22 cellular contexts compared by ENCODE assay signal in genomic region chr16:79609861-79610260, GRCh38.
"Had no signal": no experiment of that assay in that cellular context is flagged by ENCODE, and none has a peak within 500 bp of the region (broad histone marks: within the 10 kb centered on the region; RNA-seq: fewer than 3 reads in every experiment).

No MANE protein-coding gene starts in this region.

- H3K9me3 Mint-ChIP-seq: activated CD4-positive, alpha-beta T cell treated with anti-CD3 and anti-CD28 coated beads, Interleukin-2, amount 10 ng/mL, durations not matched to agents 24 days and 14 days; activated naive CD4-positive, alpha-beta T cell treated with anti-CD3 and anti-CD28 coated beads for 36 hours; naive thymus-derived CD4-positive, alpha-beta T cell; neural progenitor cell; stimulated activated naive B cell treated with anti-CD40 and anti-IgM and Interleukin-4, amounts not matched to agents 10 μg/mL and 1 μg/mL and 100 μg/mL, for 72 hours; type B pancreatic cell; WTC11 had no signal

- H3K4me3 Mint-ChIP-seq: activated CD4-positive, alpha-beta T cell treated with anti-CD3 and anti-CD28 coated beads, Interleukin-2, amount 10 ng/mL, durations not matched to agents 24 days and 14 days; activated naive CD4-positive, alpha-beta T cell treated with anti-CD3 and anti-CD28 coated beads for 36 hours; naive thymus-derived CD4-positive, alpha-beta T cell; neural progenitor cell; stimulated activated naive B cell treated with anti-CD40 and anti-IgM and Interleukin-4, amounts not matched to agents 10 μg/mL and 1 μg/mL and 100 μg/mL, for 72 hours; type B pancreatic cell; WTC11 had no signal

- H3K4me2 ChIP-seq: neural progenitor cell had no signal

- H3K9me3 ChIP-seq: body of pancreas, colonic mucosa, heart left ventricle had no signal

- H3K4me1 ChIP-seq: body of pancreas, colonic mucosa, heart left ventricle had no signal

- DNase-seq: activated CD4-positive, alpha-beta T cell treated with anti-CD3 and anti-CD28 coated beads, Interleukin-2, amount 10 ng/mL, durations not matched to agents 24 days and 14 days; activated CD8-positive, alpha-beta memory T cell treated with anti-CD3 and anti-CD28 coated beads for 24 hours; activated CD8-positive, alpha-beta memory T cell treated with anti-CD3 and anti-CD28 coated beads, Interleukin-2, amount 50 U/mL, for 48 hours; activated naive CD4-positive, alpha-beta T cell treated with anti-CD3 and anti-CD28 coated beads for 36 hours; body of pancreas; central memory CD4-positive, alpha-beta T cell; colonic mucosa; erythroblast; heart left ventricle; kidney glomerular epithelial cell; mesendoderm; naive thymus-derived CD4-positive, alpha-beta T cell; small intestine; stimulated activated CD4-positive, alpha-beta T cell treated with anti-CD3 and anti-CD28 coated beads, Interleukin-15, amount 100 ng/mL, for 24 hours; stimulated activated CD4-positive, alpha-beta T cell treated with anti-CD3 and anti-CD28 coated beads, Interleukin-4, amount 100 ng/mL, for 24 hours; stimulated activated naive B cell treated with anti-CD40 and anti-IgM and Interleukin-4, amounts not matched to agents 10 μg/mL and 1 μg/mL and 100 μg/mL, for 72 hours; SW 1271 had no signal

- H3K4me3 ChIP-seq: body of pancreas, colonic mucosa, heart left ventricle, neural progenitor cell had no signal

- H3K27ac ChIP-seq: body of pancreas, colonic mucosa, heart left ventricle, neural progenitor cell had no signal

- H3K36me3 ChIP-seq: colonic mucosa, heart left ventricle, neural progenitor cell had no signal

- H3K27me3 ChIP-seq: body of pancreas, colonic mucosa, neural progenitor cell had no signal

- ATAC-seq: body of pancreas; heart left ventricle; naive thymus-derived CD4-positive, alpha-beta T cell; right cardiac atrium; stimulated activated naive B cell treated with anti-CD40 and anti-IgM and Interleukin-4, amounts not matched to agents 10 μg/mL and 1 μg/mL and 100 μg/mL, for 72 hours; WTC11 had no signal

- H3K9ac ChIP-seq: neural progenitor cell had no signal

- H2AFZ ChIP-seq: neural progenitor cell had no signal

- H3K27ac Mint-ChIP-seq: activated CD4-positive, alpha-beta T cell treated with anti-CD3 and anti-CD28 coated beads, Interleukin-2, amount 10 ng/mL, durations not matched to agents 24 days and 14 days; activated naive CD4-positive, alpha-beta T cell treated with anti-CD3 and anti-CD28 coated beads for 36 hours; neural progenitor cell; progenitor cell of endocrine pancreas; stimulated activated naive B cell treated with anti-CD40 and anti-IgM and Interleukin-4, amounts not matched to agents 10 μg/mL and 1 μg/mL and 100 μg/mL, for 72 hours; type B pancreatic cell; WTC11 had no signal

- H3K36me3 Mint-ChIP-seq: neural progenitor cell; stimulated activated naive B cell treated with anti-CD40 and anti-IgM and Interleukin-4, amounts not matched to agents 10 μg/mL and 1 μg/mL and 100 μg/mL, for 72 hours; type B pancreatic cell; WTC11 had no signal
